ENCODE assay signal across 8 cellular contexts in the genomic region with DNA sequence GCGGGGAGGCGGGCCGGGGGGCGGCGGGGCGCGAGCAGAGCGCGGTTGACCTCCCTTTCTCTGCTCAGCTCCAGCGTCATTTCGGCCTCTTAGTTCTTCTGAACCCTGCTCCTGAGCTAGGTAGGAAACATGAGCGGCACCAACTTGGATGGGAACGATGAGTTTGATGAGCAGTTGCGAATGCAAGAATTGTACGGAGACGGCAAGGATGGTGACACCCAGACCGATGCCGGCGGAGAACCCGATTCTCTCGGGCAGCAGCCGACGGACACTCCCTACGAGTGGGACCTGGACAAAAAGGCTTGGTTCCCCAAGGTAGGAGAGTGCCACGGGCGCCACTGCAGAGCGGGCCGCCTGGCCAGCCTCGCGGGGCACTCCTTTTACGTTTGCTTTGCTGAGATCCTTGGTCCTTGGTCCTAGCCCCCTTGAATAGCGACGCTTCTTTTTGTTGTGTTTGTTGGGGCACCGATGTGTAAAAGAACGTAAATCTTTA. TPM values are rescaled to one million over a fixed set of nuclear protein-coding genes. Genes with fewer than 3 reads are reported as not detected.
DNase-seq lines count a peak whose midpoint lies in the region; ATAC-seq, FAIRE-seq and TF ChIP-seq lines count a peak whose summit lies in the region.

A gene with protein sequence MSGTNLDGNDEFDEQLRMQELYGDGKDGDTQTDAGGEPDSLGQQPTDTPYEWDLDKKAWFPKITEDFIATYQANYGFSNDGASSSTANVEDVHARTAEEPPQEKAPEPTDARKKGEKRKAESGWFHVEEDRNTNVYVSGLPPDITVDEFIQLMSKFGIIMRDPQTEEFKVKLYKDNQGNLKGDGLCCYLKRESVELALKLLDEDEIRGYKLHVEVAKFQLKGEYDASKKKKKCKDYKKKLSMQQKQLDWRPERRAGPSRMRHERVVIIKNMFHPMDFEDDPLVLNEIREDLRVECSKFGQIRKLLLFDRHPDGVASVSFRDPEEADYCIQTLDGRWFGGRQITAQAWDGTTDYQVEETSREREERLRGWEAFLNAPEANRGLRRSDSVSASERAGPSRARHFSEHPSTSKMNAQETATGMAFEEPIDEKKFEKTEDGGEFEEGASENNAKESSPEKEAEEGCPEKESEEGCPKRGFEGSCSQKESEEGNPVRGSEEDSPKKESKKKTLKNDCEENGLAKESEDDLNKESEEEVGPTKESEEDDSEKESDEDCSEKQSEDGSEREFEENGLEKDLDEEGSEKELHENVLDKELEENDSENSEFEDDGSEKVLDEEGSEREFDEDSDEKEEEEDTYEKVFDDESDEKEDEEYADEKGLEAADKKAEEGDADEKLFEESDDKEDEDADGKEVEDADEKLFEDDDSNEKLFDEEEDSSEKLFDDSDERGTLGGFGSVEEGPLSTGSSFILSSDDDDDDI (plus strand): TSS at position 37 of the 493 bp plus-strand sequence. CDS start 93 bp downstream, at position 130.

- peak within 1 kb of the TSS; percentile 94 for H3K4me2 ChIP-seq in Loucy (ENCODE audit: low read depth, low read length, poor library complexity, severe bottlenecking)

- H3K27ac ChIP-seq in left lung: peak within 1 kb of the TSS; percentile 91 to 93

- no peaks in the 10 kb centered on the region; the same call in 1 of the 2 replicates for H3F3A ChIP-seq in Loucy (ENCODE audit: low read depth)

- no peaks in the 10 kb centered on the region for H3K27me3 ChIP-seq in Loucy (ENCODE audit: insufficient read depth, low read length, poor library complexity, severe bottlenecking)
- H3K27me3 ChIP-seq in bronchial epithelial cell (ENCODE audit: control insufficient read depth, insufficient read depth, low read length): no peaks in the 10 kb centered on the region
- H3K27me3 ChIP-seq in left lung: no peaks in the 10 kb centered on the region

- peak; percentile 22 for DNase-seq in D341Med (ENCODE audit: low spot score)
- DNase-seq in bronchial epithelial cell (ENCODE audit: low read depth): peak; percentile 4
- DNase-seq in left lung: peak; percentile 36 to 65
- peak; percentile 56 for DNase-seq in superior temporal gyrus (ENCODE audit: extremely low spot score)
- DNase-seq in dedifferentiated amniotic fluid mesenchymal stem cell (ENCODE audit: extremely low spot score): no peak
- DNase-seq in NCI-H226: no peak

- peaks cover 35% of the 10 kb centered on the region for H3K79me2 ChIP-seq in Loucy (ENCODE audit: insufficient read depth, low read length)

- intact Hi-C loops in left lung (cut with DNase I): no loop called here

- ATAC-seq in GM21526 (IDR thresholded peaks at IDR 0.05; ENCODE audit: low FRiP score, unreplicated experiment) (peak; percentile 16), left lung (peak; percentile 5)

- H3K9ac ChIP-seq in Loucy (ENCODE audit: low read depth, low read length, poor library complexity, severe bottlenecking): peak within 1 kb of the TSS; percentile 95

- peaks cover 11% of the 10 kb centered on the region for H4K20me1 ChIP-seq in Loucy (ENCODE audit: insufficient read depth, low read length, poor library complexity, severe bottlenecking)

- TF ChIP-seq CTCF in Loucy (conservative IDR thresholded peaks at IDR 0.05; ENCODE audit: low read length) (no peak), bronchial epithelial cell (IDR thresholded peaks at IDR 0.05; ENCODE audit: insufficient read depth, low read length, severe bottlenecking) (no peak), left lung (IDR thresholded peaks at IDR 0.05) (no peak)

- H3K9me3 ChIP-seq in Loucy (ENCODE audit: insufficient read depth, low read depth, low read length) (no peaks in the 10 kb centered on the region), left lung (no peaks in the 10 kb centered on the region)

- H3K4me1 ChIP-seq in Loucy (ENCODE audit: insufficient read depth, low read length, poor library complexity, severe bottlenecking) (peaks cover 19% of the 10 kb centered on the region), left lung (peaks cover 0 to 14% of the 10 kb centered on the region in 2 donors)

- peak within 1 kb of the TSS; percentile 92 for H2AFZ ChIP-seq in Loucy (ENCODE audit: low read length)

- no peak for FAIRE-seq in bronchial epithelial cell (lab: Jason Lieb, UNC)

- H3K9me2 ChIP-seq in Loucy (replicated peaks; ENCODE audit: low read depth, low read length): no peaks in the 10 kb centered on the region

- H3K36me3 ChIP-seq in Loucy (ENCODE audit: insufficient read depth, low read length) (peaks cover 14% of the 10 kb centered on the region; the same call in 1 of the 2 replicates), bronchial epithelial cell (ENCODE audit: control insufficient read depth, insufficient read depth, low read length) (no peaks in the 10 kb centered on the region), left lung (peaks cover 0 to 16% of the 10 kb centered on the region in 2 donors)

- H3K4me3 ChIP-seq in Loucy (ENCODE audit: low read length, poor library complexity, severe bottlenecking): peak within 1 kb of the TSS; percentile 93
- peak within 1 kb of the TSS; percentile 62 for H3K4me3 ChIP-seq in bronchial epithelial cell (ENCODE audit: low read depth, low read length)
- peak within 1 kb of the TSS; percentile 55 to 63 for H3K4me3 ChIP-seq in left lung

RNA-seq across cellular contexts. Expression of the gene that starts here (rescaled TPM):
- total RNA-seq in bronchial epithelial cell (38.4 and 43.7 TPM in 2 replicates), left lung (10 to 100 TPM; 26.7 to 26.8 TPM)

Comparison
In these comparisons a context has a peak if more than half of its experiments do, and no peak if none do; other contexts are left out.
1. DNase-seq: peak in D341Med (single experiment), bronchial epithelial cell (single experiment), left lung (2 of 2) and superior temporal gyrus (single experiment); none in dedifferentiated amniotic fluid mesenchymal stem cell (single experiment) and NCI-H226 (single experiment).
2. Peak in every context shown above with its lines, with median percentiles within 50 percentile points of each other: H3K4me3 ChIP-seq.